In genomic region chr5:6705088-6705487, GRCh38 we compare ENCODE assay signal across 1 cellular context.
TF ChIP-seq lines count a peak whose summit lies in the region.

No MANE protein-coding gene starts in this region.

TF ChIP-seq in IMR-90, 13 proteins besides CTCF, POLR2A, EP300 and RAD21 (continued from another document):
- no peak for TF ChIP-seq ELK1 (IDR thresholded peaks at IDR 0.05; ENCODE audit: borderline replicate concordance, low read depth, low read length)
- no peak for TF ChIP-seq MXI1 (IDR thresholded peaks at IDR 0.05; ENCODE audit: borderline replicate concordance, low read depth, low read length)
- no peak for TF ChIP-seq MAFK (IDR thresholded peaks at IDR 0.05; ENCODE audit: low read depth, low read length)
- TF ChIP-seq, protein P1, sequence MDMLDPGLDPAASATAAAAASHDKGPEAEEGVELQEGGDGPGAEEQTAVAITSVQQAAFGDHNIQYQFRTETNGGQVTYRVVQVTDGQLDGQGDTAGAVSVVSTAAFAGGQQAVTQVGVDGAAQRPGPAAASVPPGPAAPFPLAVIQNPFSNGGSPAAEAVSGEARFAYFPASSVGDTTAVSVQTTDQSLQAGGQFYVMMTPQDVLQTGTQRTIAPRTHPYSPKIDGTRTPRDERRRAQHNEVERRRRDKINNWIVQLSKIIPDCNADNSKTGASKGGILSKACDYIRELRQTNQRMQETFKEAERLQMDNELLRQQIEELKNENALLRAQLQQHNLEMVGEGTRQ (IDR thresholded peaks at IDR 0.05; ENCODE audit: low read depth, low read length): no peak
